In genomic region chrX:75297508-75297907, GRCh38 we compare ENCODE assay signal across 31 cellular contexts.
"Had no signal": no experiment of that assay in that cellular context is flagged by ENCODE, and none has a peak within 500 bp of the region (broad histone marks: within the 10 kb centered on the region; RNA-seq: fewer than 3 reads in every experiment).

No MANE protein-coding gene starts in this region.

- H3K4me1 Mint-ChIP-seq: activated B cell treated with CpG ODN at 0.5 μM for 24 hours, T-helper 17 cell had no signal

- FAIRE-seq: endometrium, endothelial cell of umbilical vein had no signal

- H3K36me3 ChIP-seq: adrenal gland, colonic mucosa, WERI-Rb-1 had no signal

- H3K4me1 ChIP-seq: adrenal gland, body of pancreas, colonic mucosa, esophagus squamous epithelium, gastroesophageal sphincter had no signal

- H3K4me3 Mint-ChIP-seq: activated B cell treated with CpG ODN at 0.5 μM for 24 hours; activated CD8-positive, alpha-beta T cell treated with anti-CD3 and anti-CD28 coated beads for 36 hours; activated T-cell treated with anti-CD3 and anti-CD28 coated beads, Interleukin-2, amount 50 U/mL, for 4 hours; activated T-helper 17 cell treated with anti-CD3 and anti-CD28 coated beads, Interleukin-2, amount 50 U/mL, for 72 hours; T-helper 17 cell; T-helper 2 cell treated with Interferon-gamma antibody and Interleukin-4, amounts not matched to agents 5 μg/mL and 100 μg/mL, for 36 hours had no signal

- DNase-seq: activated B cell treated with CpG ODN at 0.5 μM for 24 hours; activated CD4-positive, alpha-beta T cell treated with anti-CD3 and anti-CD28 coated beads for 48 hours; activated CD4-positive, alpha-beta T cell treated with anti-CD3 and anti-CD28 coated beads, Interleukin-2, amount 50 U/mL, for 1 hour; activated CD4-positive, alpha-beta T cell treated with anti-CD3 and anti-CD28 coated beads, Interleukin-2, amount 50 U/mL, for 48 hours; activated CD8-positive, alpha-beta memory T cell treated with anti-CD3 and anti-CD28 coated beads for 24 hours; activated CD8-positive, alpha-beta T cell treated with anti-CD3 and anti-CD28 coated beads for 36 hours; activated effector memory CD4-positive, alpha-beta T cell treated with Interleukin-2 at 50 U/mL for 16 hours; activated gamma-delta T cell treated with Interleukin-2 at 50 U/mL for 16 hours; activated naive CD4-positive, alpha-beta T cell treated with Interleukin-2 at 50 U/mL for 16 hours; activated T-cell treated with anti-CD3 and anti-CD28 coated beads, Interleukin-2, amount 50 U/mL, for 4 hours; adrenal gland; amygdala; aorta; body of pancreas; central memory CD4-positive, alpha-beta T cell; cerebellar nuclear complex; colonic mucosa; effector CD8-positive, alpha-beta T cell; esophagus squamous epithelium; T-helper 1 cell; T-helper 17 cell; T1000; WERI-Rb-1 had no signal

- H3K9me3 ChIP-seq: adrenal gland, body of pancreas, colonic mucosa, esophagus squamous epithelium, gastroesophageal sphincter had no signal

- H3K27ac ChIP-seq: adrenal gland, body of pancreas, colonic mucosa, epithelial cell of prostate, esophagus squamous epithelium, gastroesophageal sphincter, WERI-Rb-1 had no signal

- H3K27me3 ChIP-seq: adrenal gland, body of pancreas, colonic mucosa, esophagus squamous epithelium, gastroesophageal sphincter had no signal

- H3K4me3 ChIP-seq: adrenal gland, body of pancreas, colonic mucosa, esophagus squamous epithelium, gastroesophageal sphincter had no signal

- H3K27me3 Mint-ChIP-seq: activated B cell treated with CpG ODN at 0.5 μM for 24 hours; activated CD8-positive, alpha-beta T cell treated with anti-CD3 and anti-CD28 coated beads for 36 hours; activated T-helper 17 cell treated with anti-CD3 and anti-CD28 coated beads, Interleukin-2, amount 50 U/mL, for 72 hours; T-helper 17 cell had no signal

- ATAC-seq: activated CD4-positive, CD25-positive, alpha-beta regulatory T cell treated with anti-CD3 and anti-CD28 coated beads, Interleukin-2, amount 50 U/mL, for 24 hours; activated CD8-positive, alpha-beta T cell treated with anti-CD3 and anti-CD28 coated beads for 36 hours; activated naive CD4-positive, alpha-beta T cell treated with anti-CD3 and anti-CD28 coated beads, Interleukin-2, amount 50 U/mL, for 72 hours; activated T-cell treated with anti-CD3 and anti-CD28 coated beads, Interleukin-2, amount 50 U/mL, for 4 hours; activated T-helper 17 cell treated with anti-CD3 and anti-CD28 coated beads, Interleukin-2, amount 50 U/mL, for 72 hours; body of pancreas; gastroesophageal sphincter; T-helper 17 cell had no signal

- H3K9me3 Mint-ChIP-seq: activated B cell treated with CpG ODN at 0.5 μM for 24 hours; activated CD8-positive, alpha-beta T cell treated with anti-CD3 and anti-CD28 coated beads for 36 hours; activated naive CD4-positive, alpha-beta T cell treated with anti-CD3 and anti-CD28 coated beads, Interleukin-2, amount 50 U/mL, for 72 hours; activated T-cell treated with anti-CD3 and anti-CD28 coated beads, Interleukin-2, amount 50 U/mL, for 4 hours; activated T-helper 17 cell treated with anti-CD3 and anti-CD28 coated beads, Interleukin-2, amount 50 U/mL, for 72 hours; T-helper 2 cell treated with Interferon-gamma antibody and Interleukin-4, amounts not matched to agents 5 μg/mL and 100 μg/mL, for 36 hours had no signal

- H3K27ac Mint-ChIP-seq: activated B cell treated with CpG ODN at 0.5 μM for 24 hours; activated CD8-positive, alpha-beta T cell treated with anti-CD3 and anti-CD28 coated beads for 36 hours; activated naive CD4-positive, alpha-beta T cell treated with anti-CD3 and anti-CD28 coated beads, Interleukin-2, amount 50 U/mL, for 72 hours; activated T-helper 17 cell treated with anti-CD3 and anti-CD28 coated beads, Interleukin-2, amount 50 U/mL, for 72 hours; T-helper 17 cell; T-helper 2 cell treated with Interferon-gamma antibody and Interleukin-4, amounts not matched to agents 5 μg/mL and 100 μg/mL, for 36 hours had no signal
